Comparison of ENCODE assay signal across 23 cellular contexts in the genomic region with DNA sequence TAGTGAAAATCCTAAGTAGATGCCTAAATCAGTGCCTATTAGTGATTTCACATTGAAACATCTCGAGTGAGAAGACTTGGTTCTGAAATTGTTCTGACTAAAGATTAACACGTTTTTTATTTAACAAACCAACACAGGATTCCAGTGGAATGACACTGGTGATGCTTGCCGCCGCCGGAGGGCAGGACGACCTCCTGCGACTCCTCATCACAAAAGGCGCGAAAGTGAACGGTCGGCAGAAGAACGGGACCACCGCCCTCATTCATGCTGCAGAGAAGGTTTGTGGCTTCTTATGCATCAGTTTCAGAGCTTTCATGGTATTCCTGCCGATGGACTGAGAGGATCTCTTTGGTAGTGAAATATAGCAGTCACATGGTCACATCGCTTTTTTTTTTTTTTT. TPM values are rescaled to one million over a fixed set of nuclear protein-coding genes. Genes with fewer than 3 reads are reported as not detected.
DNase-seq lines count a peak whose midpoint lies in the region; ATAC-seq, FAIRE-seq and TF ChIP-seq lines count a peak whose summit lies in the region.
"Had no signal": no experiment of that assay in that cellular context is flagged by ENCODE, and none has a peak within 500 bp of the region (broad histone marks: within the 10 kb centered on the region; RNA-seq: fewer than 3 reads in every experiment).

No MANE protein-coding gene starts in this region.

- CTCF ChIA-PET in activated CD8-positive, alpha-beta T cell treated with anti-CD3 and anti-CD28 coated beads, Interleukin-2, amount 10 ng/mL, durations not matched to agents 7 days and 5 days (lab: Charles Lee), result no interaction called here
- CTCF ChIA-PET in activated CD8-positive, alpha-beta T cell treated with anti-CD3 and anti-CD28 coated beads for 36 hours (lab: Charles Lee), result interaction anchor here (1.1 kb wide), 1 partner anchor 23 kb away, joined by 3 read pairs; no protein-coding TSS in a partner anchor
- CTCF ChIA-PET in mammary epithelial cell (lab: Charles Lee; ENCODE audit: low non-redundant PET), result no interaction called here
- CTCF ChIA-PET in MCF 10A (lab: Yijun Ruan, JAX), result no interaction called here
- CTCF ChIA-PET in GM12878 (lab: Yijun Ruan, JAX), result interaction anchor here (1.5 kb wide), 1 partner anchor 17 kb away, joined by 3 read pairs; no protein-coding TSS in a partner anchor

- TF ChIP-seq CTCF in activated CD8-positive, alpha-beta T cell treated with anti-CD3 and anti-CD28 coated beads for 36 hours (IDR thresholded peaks at IDR 0.05), result no peak
- TF ChIP-seq CTCF in mammary epithelial cell (conservative IDR thresholded peaks at IDR 0.05 in 1 of 2, IDR thresholded peaks at IDR 0.05 in 1 of 2; ENCODE audit: extremely low read depth in 1 of 2, insufficient read depth in 1 of 2, low read depth in 1 of 2, low read length in 2 of 2), result no peak
- TF ChIP-seq CTCF in MCF 10A (IDR thresholded peaks at IDR 0.05; ENCODE audit: unreplicated experiment), result no peak
- no peak for TF ChIP-seq CTCF in GM12878 (IDR thresholded peaks at IDR 0.05 in 2 of 3, conservative IDR thresholded peaks at IDR 0.05 in 1 of 3; ENCODE audit: control insufficient read depth in 2 of 3, extremely low read depth in 1 of 3, insufficient read depth in 1 of 3, low read depth in 3 of 3, low read length in 3 of 3)

- peaks cover 59% of the 10 kb centered on the region for H3K36me3 Mint-ChIP-seq in activated CD8-positive, alpha-beta T cell treated with anti-CD3 and anti-CD28 coated beads, Interleukin-2, amount 10 ng/mL, durations not matched to agents 7 days and 5 days (ENCODE audit: low read depth)
- H3K36me3 Mint-ChIP-seq in activated CD8-positive, alpha-beta T cell treated with anti-CD3 and anti-CD28 coated beads for 36 hours (ENCODE audit: low read depth), result peaks cover 48% of the 10 kb centered on the region
- H3K36me3 Mint-ChIP-seq in MCF 10A (ENCODE audit: insufficient read depth, unreplicated experiment), result peaks cover 89% of the 10 kb centered on the region

- intact Hi-C loops in activated CD8-positive, alpha-beta T cell treated with anti-CD3 and anti-CD28 coated beads for 36 hours (cut with micrococcal nuclease), result no loop called here
- intact Hi-C loops in mammary epithelial cell (cut with micrococcal nuclease) (no loop called here), MCF 10A (cut with micrococcal nuclease) (no loop called here), GM12878 (cut with micrococcal nuclease; ENCODE audit: unreplicated experiment) (no loop called here)

- H3K36me3 ChIP-seq in mammary epithelial cell (ENCODE audit: insufficient read depth, low read length) (peaks cover 17% of the 10 kb centered on the region), NT2/D1 (ENCODE audit: insufficient read depth, insufficient read length, low read length) (peaks cover 51% of the 10 kb centered on the region), GM12878 (ENCODE audit: control insufficient read depth in 2 of 2, insufficient read depth in 2 of 2, low read length in 1 of 2) (peaks cover 10 to 36% of the 10 kb centered on the region in 2 experiments)

- no peak overlapping the region for H3K4me3 Mint-ChIP-seq in activated CD8-positive, alpha-beta T cell treated with anti-CD3 and anti-CD28 coated beads, Interleukin-2, amount 10 ng/mL, durations not matched to agents 7 days and 5 days
- no peak overlapping the region for H3K4me3 Mint-ChIP-seq in activated CD8-positive, alpha-beta T cell treated with anti-CD3 and anti-CD28 coated beads for 36 hours
- H3K4me3 Mint-ChIP-seq in MCF 10A (ENCODE audit: unreplicated experiment), result no peak overlapping the region
- H3K4me3 Mint-ChIP-seq: B cell; CD4-positive, alpha-beta T cell; CD8-positive, alpha-beta T cell had no signal

- peak; percentile 14 for DNase-seq in activated CD8-positive, alpha-beta T cell treated with anti-CD3 and anti-CD28 coated beads, Interleukin-2, amount 10 ng/mL, durations not matched to agents 7 days and 5 days
- DNase-seq in activated CD8-positive, alpha-beta T cell treated with anti-CD3 and anti-CD28 coated beads for 36 hours, result no peak
- no peak for DNase-seq in mammary epithelial cell
- DNase-seq in MCF 10A (ENCODE audit: unreplicated experiment), result no peak
- DNase-seq in NT2/D1 (ENCODE audit: low read depth, low spot score), result no peak
- no peak for DNase-seq in GM12878 (ENCODE audit: low read depth, low spot score)
- no peak for DNase-seq in NCI-H2171 treated with DMSO at 0.1 percent for 48 hours (lab: John Stamatoyannopoulos, UW)
- DNase-seq: AML-193; Caco-2; Calu3; CD4-positive, alpha-beta T cell; CD8-positive, alpha-beta T cell; DMS79 treated with DMSO at 0.1 percent for 48 hours; GF-D8 had no signal

- H3K4me1 Mint-ChIP-seq in activated CD8-positive, alpha-beta T cell treated with anti-CD3 and anti-CD28 coated beads, Interleukin-2, amount 10 ng/mL, durations not matched to agents 7 days and 5 days (ENCODE audit: low read depth), result peaks cover 11% of the 10 kb centered on the region
- H3K4me1 Mint-ChIP-seq in activated CD8-positive, alpha-beta T cell treated with anti-CD3 and anti-CD28 coated beads for 36 hours (ENCODE audit: low read depth), result peaks cover 9% of the 10 kb centered on the region
- no peaks in the 10 kb centered on the region for H3K4me1 Mint-ChIP-seq in MCF 10A (ENCODE audit: insufficient read depth, unreplicated experiment)
- H3K4me1 Mint-ChIP-seq: B cell had no signal

- H3K27ac ChIP-seq in mammary epithelial cell (ENCODE audit: insufficient read depth, low read depth, low read length), result no peak overlapping the region
- H3K27ac ChIP-seq in GM12878 (ENCODE audit: control insufficient read depth, insufficient read depth), result no peak overlapping the region
- H3K27ac ChIP-seq: 22Rv1; A549; BLaER1 treated with 17β-estradiol and CSF1 and Interleukin-3, amounts not matched to agents 10 nM and 100 nM; C4-2B had no signal

- 94% methylated on average over 10 of the region's 15 CpGs for WGBS in mammary epithelial cell (ENCODE audit: low coverage, missing lambda C conversion rate)
- WGBS in GM12878 (ENCODE audit: insufficient coverage, insufficient replicate concordance, low lambda C conversion rate, missing lambda C conversion rate), result 93% methylated on average over 14 of the region's 15 CpGs

- dilution Hi-C loops in mammary epithelial cell (cut with HindIII; ENCODE audit: low sequenced_read_pairs), result no loop called here

- no peaks in the 10 kb centered on the region for H3K27me3 Mint-ChIP-seq in activated CD8-positive, alpha-beta T cell treated with anti-CD3 and anti-CD28 coated beads, Interleukin-2, amount 10 ng/mL, durations not matched to agents 7 days and 5 days (ENCODE audit: low read depth)
- no peaks in the 10 kb centered on the region for H3K27me3 Mint-ChIP-seq in activated CD8-positive, alpha-beta T cell treated with anti-CD3 and anti-CD28 coated beads for 36 hours
- no peaks in the 10 kb centered on the region for H3K27me3 Mint-ChIP-seq in MCF 10A (ENCODE audit: insufficient read depth, unreplicated experiment)
- H3K27me3 Mint-ChIP-seq: B cell; CD4-positive, alpha-beta T cell had no signal

- no peak for TF ChIP-seq POLR2A in GM12878 (IDR thresholded peaks at IDR 0.05; ENCODE audit: low read depth, low read length)

- no peaks in the 10 kb centered on the region for H3K9me3 Mint-ChIP-seq in activated CD8-positive, alpha-beta T cell treated with anti-CD3 and anti-CD28 coated beads, Interleukin-2, amount 10 ng/mL, durations not matched to agents 7 days and 5 days (ENCODE audit: insufficient read depth)
- H3K9me3 Mint-ChIP-seq in activated CD8-positive, alpha-beta T cell treated with anti-CD3 and anti-CD28 coated beads for 36 hours, result no peaks in the 10 kb centered on the region
- no peaks in the 10 kb centered on the region for H3K9me3 Mint-ChIP-seq in MCF 10A (ENCODE audit: unreplicated experiment)
- H3K9me3 Mint-ChIP-seq: CD4-positive, alpha-beta T cell; CD8-positive, alpha-beta T cell had no signal

- H3K4me1 ChIP-seq in mammary epithelial cell (ENCODE audit: insufficient read depth, low read length) (no peaks in the 10 kb centered on the region), NT2/D1 (ENCODE audit: insufficient read depth, insufficient read length) (no peaks in the 10 kb centered on the region), GM12878 (ENCODE audit: control insufficient read depth, insufficient read depth, low read length) (0 out of 2 replicates have a peak, but pooled peaks cover 5% of the 10 kb centered on the region)
- H3K4me1 ChIP-seq: A549, Caco-2 had no signal

- no peak overlapping the region for H3K27ac Mint-ChIP-seq in activated CD8-positive, alpha-beta T cell treated with anti-CD3 and anti-CD28 coated beads, Interleukin-2, amount 10 ng/mL, durations not matched to agents 7 days and 5 days
- no peak overlapping the region for H3K27ac Mint-ChIP-seq in activated CD8-positive, alpha-beta T cell treated with anti-CD3 and anti-CD28 coated beads for 36 hours
- H3K27ac Mint-ChIP-seq in MCF 10A (ENCODE audit: low read depth, unreplicated experiment), result no peak overlapping the region
- H3K27ac Mint-ChIP-seq: B cell; CD4-positive, alpha-beta T cell had no signal

- H3K9ac ChIP-seq in mammary epithelial cell (ENCODE audit: insufficient read depth, low read length) (no peak overlapping the region), NT2/D1 (ENCODE audit: insufficient read length, low read depth) (no peak overlapping the region), GM12878 (ENCODE audit: control insufficient read depth, insufficient read depth, low read length) (no peak overlapping the region)
- H3K9ac ChIP-seq: BLaER1 treated with 17β-estradiol and CSF1 and Interleukin-3, amounts not matched to agents 10 nM and 100 nM had no signal

- SMC1A ChIA-PET in GM12878 (lab: Charles Lee; ENCODE audit: uncharacterized antibody, unreplicated experiment), result no interaction called here

- no peak overlapping the region for H2AFZ ChIP-seq in mammary epithelial cell (ENCODE audit: low read depth, low read length)
- no peak overlapping the region for H2AFZ ChIP-seq in GM12878 (ENCODE audit: control insufficient read depth, low read depth, low read length)

- TSS peak; percentile 10 for BruUV-seq in mammary epithelial cell (replicated peaks; lab: Mats Ljungman, UMichigan)
- BruUV-seq in MCF 10A (replicated peaks; lab: Mats Ljungman, UMichigan), result no TSS peak
- TSS peak; percentile 40 for BruUV-seq in GM12878 (replicated peaks; lab: Mats Ljungman, UMichigan)

- RAD21 ChIA-PET in GM12878 (lab: Charles Lee; ENCODE audit: unreplicated experiment), result no interaction called here

- H3K4me2 ChIP-seq in mammary epithelial cell (ENCODE audit: insufficient read depth, low read depth, low read length) (no peak overlapping the region), GM12878 (ENCODE audit: control insufficient read depth, insufficient read depth) (no peak overlapping the region)
- H3K4me2 ChIP-seq: A549; BLaER1 treated with 17β-estradiol and CSF1 and Interleukin-3, amounts not matched to agents 10 nM and 100 nM had no signal

- POLR2A ChIA-PET in activated CD8-positive, alpha-beta T cell treated with anti-CD3 and anti-CD28 coated beads, Interleukin-2, amount 10 ng/mL, durations not matched to agents 7 days and 5 days (lab: Charles Lee), result no interaction called here
- POLR2A ChIA-PET in activated CD8-positive, alpha-beta T cell treated with anti-CD3 and anti-CD28 coated beads for 36 hours (lab: Charles Lee), result no interaction called here
- POLR2A ChIA-PET in MCF 10A (lab: Yijun Ruan, JAX), result no interaction called here
- POLR2A ChIA-PET in GM12878 (lab: Charles Lee), result no interaction called here

- H3K27me3 ChIP-seq in mammary epithelial cell (ENCODE audit: insufficient read depth, low read length) (no peaks in the 10 kb centered on the region), NT2/D1 (ENCODE audit: insufficient read depth, insufficient read length) (no peaks in the 10 kb centered on the region), GM12878 (replicated peaks in 1 of 2; ENCODE audit: control insufficient read depth in 2 of 2, insufficient read depth in 2 of 2, low read length in 1 of 2) (no peaks in the 10 kb centered on the region)
- H3K27me3 ChIP-seq: BLaER1 treated with 17β-estradiol and CSF1 and Interleukin-3, amounts not matched to agents 10 nM and 100 nM had no signal

- no peak for TF ChIP-seq RAD21 in GM12878 (IDR thresholded peaks at IDR 0.05; ENCODE audit: insufficient read depth, low read depth, low read length)

- no peak for FAIRE-seq in GM12878 (lab: Jason Lieb, UNC)
- FAIRE-seq: A549, D721Med, G401.6, GM12892, GM18507 had no signal

- H4K20me1 ChIP-seq in mammary epithelial cell (ENCODE audit: insufficient read depth, low read length) (no peaks in the 10 kb centered on the region), GM12878 (ENCODE audit: control insufficient read depth, insufficient read depth) (no peaks in the 10 kb centered on the region; the same call in 1 of the 2 replicates)

- TF ChIP-seq EP300 in GM12878 (IDR thresholded peaks at IDR 0.05; ENCODE audit: borderline replicate concordance in 1 of 2, control insufficient read depth in 1 of 2, low read depth in 2 of 2, low read length in 2 of 2), result no peak

- no peak for ATAC-seq in activated CD8-positive, alpha-beta T cell treated with anti-CD3 and anti-CD28 coated beads, Interleukin-2, amount 10 ng/mL, durations not matched to agents 7 days and 5 days
- no peak for ATAC-seq in activated CD8-positive, alpha-beta T cell treated with anti-CD3 and anti-CD28 coated beads for 36 hours
- ATAC-seq in GM12878, result no peak
- ATAC-seq: A549; CD8-positive, alpha-beta T cell had no signal

- in situ Hi-C loops in mammary epithelial cell (cut with MboI; ENCODE audit: low sequenced_read_pairs in 2 of 2) (no loop called here), GM12878 (cut with MboI) (no loop called here)

- H3K79me2 ChIP-seq in mammary epithelial cell (ENCODE audit: insufficient read depth, low read length), result no peaks in the 10 kb centered on the region
- H3K79me2 ChIP-seq in GM12878 (ENCODE audit: control insufficient read depth, insufficient read depth, low read length), result no peaks in the 10 kb centered on the region

- H3K9me3 ChIP-seq in mammary epithelial cell (replicated peaks; ENCODE audit: insufficient read depth, low read length) (no peaks in the 10 kb centered on the region), NT2/D1 (ENCODE audit: insufficient read depth, low read length) (no peaks in the 10 kb centered on the region), GM12878 (replicated peaks; ENCODE audit: control insufficient read depth, insufficient read depth, low read length) (no peaks in the 10 kb centered on the region)
- H3K9me3 ChIP-seq: A549; BLaER1 treated with 17β-estradiol and CSF1 and Interleukin-3, amounts not matched to agents 10 nM and 100 nM; Caco-2 had no signal

- no peak overlapping the region for H3K4me3 ChIP-seq in mammary epithelial cell (replicated peaks in 1 of 3; ENCODE audit: insufficient read depth in 1 of 3, low read depth in 2 of 3, low read length in 3 of 3)
- H3K4me3 ChIP-seq in NT2/D1 (ENCODE audit: insufficient read length, low read depth), result peak overlapping the region; percentile 6
- no peak overlapping the region for H3K4me3 ChIP-seq in GM12878
- H3K4me3 ChIP-seq: A549; BLaER1 treated with 17β-estradiol and CSF1 and Interleukin-3, amounts not matched to agents 10 nM and 100 nM had no signal

RNA-seq across cellular contexts. Expression of gene MPHOSPH8, which starts 28.1 kb away (rescaled TPM):
- total RNA-seq in activated CD8-positive, alpha-beta T cell treated with anti-CD3 and anti-CD28 coated beads, Interleukin-2, amount 10 ng/mL, durations not matched to agents 7 days and 5 days, result 10 to 100 TPM; 32.1 to 32.6 TPM
- total RNA-seq in activated CD8-positive, alpha-beta T cell treated with anti-CD3 and anti-CD28 coated beads for 36 hours, result 10 to 100 TPM; 26.9 to 27.4 TPM
- total RNA-seq in mammary epithelial cell, result 10 to 100 TPM; 10.0 to 27.3 TPM
- polyA plus RNA-seq in mammary epithelial cell, result 10.9 TPM
- polyA minus RNA-seq in mammary epithelial cell, result 13.0 TPM
- total RNA-seq in MCF 10A (2022), result 31.9 and 32.4 TPM in 2 replicates
- 65.9 and 72.3 TPM in 2 replicates for total RNA-seq in GM12878 (2013; cell fraction: nucleolus; rRNA removed)
- 20.1 and 22.1 TPM in 2 replicates for total RNA-seq in GM12878 (2014; rRNA removed)
- 29.3 and 30.3 TPM in 2 replicates for total RNA-seq in GM12878 (2014; rRNA removed; fragmentation: Illumina TruSeq; extraction: Trizol)
- 21.0 and 26.0 TPM in 2 replicates for total RNA-seq in GM12878 (2021)
- polyA plus RNA-seq in GM12878 (2011; ENCODE audit: low read depth), result 21.0 TPM
- 34.8 and 43.5 TPM in 2 replicates for polyA plus RNA-seq in GM12878 (2011; rRNA removed)
- 18.1 and 22.2 TPM in 2 replicates for polyA plus RNA-seq in GM12878 (2011; cell fraction: cytosol; rRNA removed)
- polyA plus RNA-seq in GM12878 (2011; cell fraction: nucleus; rRNA removed), result 52.9 and 58.7 TPM in 2 replicates
- polyA plus RNA-seq in GM12878 (2012), result 36.8 and 41.3 TPM in 2 replicates
- 34.2 and 34.9 TPM in 2 replicates for polyA plus RNA-seq in GM12878 (2014; fragmentation: Illumina TruSeq; extraction: Trizol)
- polyA plus RNA-seq in GM12878 (2014; fragmentation: Nextera tagmentation; extraction: Ambion mirVana), result 10 to 100 TPM; 16.6 to 29.3 TPM
- 21.6 and 27.7 TPM in 2 replicates for polyA plus RNA-seq in GM12878 (2014; rRNA removed)
- polyA plus RNA-seq in GM12878 (2016; fragmentation: Nextera tagmentation; extraction: Ambion mirVana), result 10 to 100 TPM; 15.9 to 17.1 TPM
- 10.8 and 11.4 TPM in 2 replicates for polyA minus RNA-seq in GM12878 (2011; rRNA and poly(A)+ RNA removed)
- 4.9 and 7.8 TPM in 2 replicates for polyA minus RNA-seq in GM12878 (2011; cell fraction: cytosol; rRNA and poly(A)+ RNA removed)
- 10.2 and 16.4 TPM in 2 replicates for polyA minus RNA-seq in GM12878 (2011; cell fraction: nucleus; rRNA and poly(A)+ RNA removed)

Comparison
In these comparisons a context has a peak if more than half of its experiments do, and no peak if none do; other contexts are left out.
1. CTCF ChIA-PET loops: an anchor here in activated CD8-positive, alpha-beta T cell treated with anti-CD3 and anti-CD28 coated beads for 36 hours (1.1 kb wide) and GM12878 (1.5 kb wide); none called in activated CD8-positive, alpha-beta T cell treated with anti-CD3 and anti-CD28 coated beads, Interleukin-2, amount 10 ng/mL, durations not matched to agents 7 days and 5 days, mammary epithelial cell and MCF 10A.